1 cellular context compared by ENCODE assay signal in the genomic region with DNA sequence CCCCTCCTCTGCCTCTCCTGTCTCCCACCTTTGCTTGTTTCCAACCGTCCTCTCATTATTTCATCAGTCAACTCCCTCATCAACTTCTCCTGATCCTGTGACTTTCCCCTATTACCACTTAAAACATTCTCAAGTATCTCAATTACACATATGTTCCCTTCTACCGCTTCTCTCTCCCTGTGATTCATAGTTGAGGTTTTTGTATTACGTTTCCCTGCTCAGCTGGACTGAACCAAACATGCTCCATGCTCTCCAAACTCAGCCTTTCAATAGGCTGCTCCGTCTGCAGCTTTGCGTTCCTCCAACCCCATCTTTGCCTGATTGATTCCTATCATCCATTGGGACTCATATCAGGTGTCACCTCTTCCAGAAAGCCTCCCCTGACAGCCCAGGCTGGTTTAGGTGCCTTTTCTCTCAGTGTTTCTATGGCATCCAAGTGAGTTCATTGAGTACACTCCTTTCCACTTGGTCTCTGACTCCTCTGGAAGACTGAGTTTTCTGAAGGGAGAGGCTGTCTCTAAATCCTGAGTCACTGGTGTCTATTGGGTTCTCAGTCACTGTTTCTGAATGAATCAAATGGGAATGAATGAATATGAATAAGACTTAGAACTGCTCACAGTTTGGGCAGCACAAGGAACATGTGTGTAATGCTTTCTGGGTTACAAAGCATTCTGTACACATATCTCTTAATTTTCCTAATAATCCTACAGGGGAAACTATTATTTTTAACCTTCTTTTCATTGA.
TF ChIP-seq lines count a peak whose summit lies in the region.

No MANE protein-coding gene starts in this region.

TF ChIP-seq in GM23338, 12 proteins besides CTCF, POLR2A, EP300 and RAD21:
- TF ChIP-seq ZNF331 (CRISPR knock-in tag; IDR thresholded peaks at IDR 0.05; ENCODE audit: low read depth) (no peak), ZNF114 (CRISPR knock-in tag; IDR thresholded peaks at IDR 0.05) (no peak), STAT1 (IDR thresholded peaks at IDR 0.05; ENCODE audit: unreplicated experiment) (no peak), JUNB (IDR thresholded peaks at IDR 0.05; ENCODE audit: unreplicated experiment) (no peak)
